Comparison of ENCODE assay signal across 9 cellular contexts in the genomic region with DNA sequence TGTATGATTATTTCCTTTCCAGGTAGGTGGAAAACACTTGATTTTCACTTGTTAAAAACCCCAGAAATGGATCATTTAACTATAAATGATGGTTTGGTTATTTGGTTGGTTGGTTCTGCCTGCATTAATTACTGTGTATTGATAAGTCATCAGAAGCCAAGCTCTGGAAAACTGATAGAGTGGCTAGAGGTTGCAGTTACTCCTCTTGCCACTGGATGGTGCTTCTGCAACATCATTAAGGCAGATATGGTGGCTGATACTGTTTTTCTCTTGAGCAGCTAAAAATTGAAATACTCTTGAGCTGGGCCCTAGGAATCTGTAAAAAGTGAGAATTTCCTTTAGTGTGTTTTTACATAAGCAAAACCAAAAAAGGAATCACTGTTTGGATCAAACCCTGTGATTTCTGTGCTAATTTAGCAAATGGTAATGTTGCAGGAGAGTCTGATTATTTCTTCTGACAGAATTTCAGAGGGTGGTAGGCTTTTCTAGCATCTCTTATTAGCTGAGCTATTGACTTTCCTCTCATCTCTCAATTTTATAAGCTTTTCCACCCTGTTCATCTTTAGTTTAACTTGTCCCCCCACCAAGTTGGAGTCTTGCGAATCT. TPM values are rescaled to one million over a fixed set of nuclear protein-coding genes. Genes with fewer than 3 reads are reported as not detected.
DNase-seq lines count a peak whose midpoint lies in the region; ATAC-seq and TF ChIP-seq lines count a peak whose summit lies in the region.
"Had no signal": no experiment of that assay in that cellular context is flagged by ENCODE, and none has a peak within 500 bp of the region (broad histone marks: within the 10 kb centered on the region; RNA-seq: fewer than 3 reads in every experiment).

No MANE protein-coding gene starts in this region.

- intact Hi-C loops in Calu3 (cut with micrococcal nuclease; ENCODE audit: unreplicated experiment), result loop anchor here (1.0 kb wide), 1 partner anchor 57 kb away; no protein-coding TSS in a partner anchor

- H2AK5ac ChIP-seq in H9 (ENCODE audit: insufficient read length, low read length) (no peak overlapping the region), trophoblast cell (ENCODE audit: low read length) (no peak overlapping the region)

- H3K4me1 ChIP-seq in H9 (ENCODE audit: insufficient read depth, low read length), result no peaks in the 10 kb centered on the region
- H3K4me1 ChIP-seq in SK-N-SH (ENCODE audit: control insufficient read depth in 1 of 2, insufficient read depth in 2 of 2, low read depth in 1 of 2, low read length in 1 of 2), result peaks cover 0 to 8% of the 10 kb centered on the region in 2 experiments; a peak in 2 of 4 replicates
- H3K4me1 ChIP-seq in trophoblast cell (ENCODE audit: control insufficient read depth in 1 of 2, insufficient read depth in 2 of 2, low read length in 2 of 2), result no peaks in the 10 kb centered on the region

- peaks cover 10% of the 10 kb centered on the region for H3F3A ChIP-seq in SK-N-SH (replicated peaks; ENCODE audit: insufficient read depth)

- no peak overlapping the region for H3K23ac ChIP-seq in H9 (ENCODE audit: insufficient read length, low read depth, low read length)
- H3K23ac ChIP-seq in trophoblast cell (ENCODE audit: low read length), result no peak overlapping the region

- H3K9ac ChIP-seq in H9 (ENCODE audit: extremely low read depth, insufficient read length, low read length), result no peak overlapping the region
- no peak overlapping the region for H3K9ac ChIP-seq in SK-N-SH
- no peak overlapping the region for H3K9ac ChIP-seq in trophoblast cell (ENCODE audit: low read length)

- peak; percentile 89 for TF ChIP-seq RAD21 in SK-N-SH (IDR thresholded peaks at IDR 0.05; ENCODE audit: low read length)

- H4K91ac ChIP-seq in H9 (ENCODE audit: insufficient read length, low read depth, low read length), result no peak overlapping the region
- no peak overlapping the region for H4K91ac ChIP-seq in trophoblast cell (ENCODE audit: low read depth, low read length)

- H3K27ac Mint-ChIP-seq in Calu3 (ENCODE audit: unreplicated experiment), result no peak overlapping the region
- H3K27ac Mint-ChIP-seq in H9, result no peak overlapping the region
- H3K27ac Mint-ChIP-seq: T-helper 1 cell treated with Interleukin-12 subunit alpha and Interleukin-12 subunit beta and Interleukin-4 antibody, amounts not matched to agents 30 μg/mL and 1 μg/mL, for 36 hours had no signal

- H3K27me3 ChIP-seq in H9 (ENCODE audit: insufficient read depth, low read length), result no peaks in the 10 kb centered on the region
- H3K27me3 ChIP-seq in SK-N-SH (ENCODE audit: insufficient read depth), result no peaks in the 10 kb centered on the region
- H3K27me3 ChIP-seq in trophoblast cell (ENCODE audit: insufficient read depth, low read length), result no peaks in the 10 kb centered on the region

- H3K27me3 Mint-ChIP-seq in Calu3 (ENCODE audit: unreplicated experiment) (no peaks in the 10 kb centered on the region), H9 (ENCODE audit: low read depth) (no peaks in the 10 kb centered on the region)

- no peak overlapping the region for H3K27ac ChIP-seq in H9 (ENCODE audit: insufficient read length, low read depth, low read length)
- no peak overlapping the region for H3K27ac ChIP-seq in SK-N-SH (ENCODE audit: low read depth in 2 of 2, low read length in 1 of 2)
- H3K27ac ChIP-seq in trophoblast cell (ENCODE audit: low read depth, low read length), result no peak overlapping the region

- H3K4ac ChIP-seq in H9 (ENCODE audit: low read depth, low read length) (no peak overlapping the region), trophoblast cell (ENCODE audit: low read depth, low read length) (peak overlapping the region; percentile 83)

- peaks cover 33% of the 10 kb centered on the region for H3K4me1 Mint-ChIP-seq in Calu3 (ENCODE audit: low read depth, unreplicated experiment)
- H3K4me1 Mint-ChIP-seq in H9, result peaks cover 24 to 25% of the 10 kb centered on the region in 2 experiments

- no peak overlapping the region for H2BK120ac ChIP-seq in H9 (ENCODE audit: low read depth, low read length, poor library complexity, severe bottlenecking)
- H2BK120ac ChIP-seq in trophoblast cell (ENCODE audit: insufficient read depth, low read length, poor library complexity), result no peak overlapping the region

- H3K9me3 ChIP-seq in H9 (ENCODE audit: control insufficient read depth, low read depth, low read length) (no peaks in the 10 kb centered on the region), SK-N-SH (no peaks in the 10 kb centered on the region), trophoblast cell (ENCODE audit: insufficient read depth, low read depth, low read length) (no peaks in the 10 kb centered on the region)

- H2BK20ac ChIP-seq in H9 (ENCODE audit: low read depth, low read length, poor library complexity, severe bottlenecking), result no peak overlapping the region

- H3K14ac ChIP-seq in H9 (ENCODE audit: insufficient read depth, low read length) (no peak overlapping the region), trophoblast cell (ENCODE audit: low read length) (no peak overlapping the region)

- H3K36me3 ChIP-seq in SK-N-SH (replicated peaks in 1 of 2; ENCODE audit: control insufficient read depth in 1 of 2, insufficient read depth in 2 of 2, low read length in 1 of 2) (peaks cover 4 to 13% of the 10 kb centered on the region in 2 experiments), trophoblast cell (ENCODE audit: control insufficient read depth in 1 of 2, insufficient read depth in 2 of 2, low read length in 2 of 2) (peaks cover 2 to 4% of the 10 kb centered on the region in 2 experiments)

- H2BK15ac ChIP-seq in H9 (ENCODE audit: low read depth, low read length), result no peak overlapping the region

- no peaks in the 10 kb centered on the region for H3K9me2 ChIP-seq in SK-N-SH

- H4K8ac ChIP-seq in H9 (replicated peaks; ENCODE audit: insufficient read length, low read depth, low read length) (no peak overlapping the region), trophoblast cell (ENCODE audit: low read depth, low read length) (no peak overlapping the region)

- CTCF ChIA-PET in Calu3 (lab: Charles Lee), result interaction anchor here (0.8 to 1.5 kb wide), 5 partner anchors 12 to 97 kb away, joined by 3 to 9 read pairs (median 3); no protein-coding TSS in a partner anchor
- CTCF ChIA-PET in SK-N-SH (lab: Yijun Ruan, JAX), result interaction anchor here (0.6 to 3.2 kb wide), 62 partner anchors 8 to 237 kb away, joined by 3 to 74 read pairs (median 5); a partner anchor contains a TSS

- POLR2A ChIA-PET in SK-N-SH (lab: Yijun Ruan, JAX), result interaction anchor here (0.8 to 1.4 kb wide), 2 partner anchors 14 to 53 kb away, joined by 3 to 5 read pairs; no protein-coding TSS in a partner anchor

- no peak overlapping the region for H3K56ac ChIP-seq in H9 (ENCODE audit: insufficient read length, low read depth, low read length)

- no peaks in the 10 kb centered on the region for H3K23me2 ChIP-seq in H9 (ENCODE audit: insufficient read length, low read depth, low read length, poor library complexity, severe bottlenecking)

- no TSS peak for BruUV-seq in Calu3 (replicated peaks; lab: Mats Ljungman, UMichigan)

- H3K9me3 Mint-ChIP-seq in Calu3 (ENCODE audit: low read depth, unreplicated experiment) (peaks cover 4% of the 10 kb centered on the region), H9 (no peaks in the 10 kb centered on the region)
- H3K9me3 Mint-ChIP-seq: T-helper 1 cell treated with Interleukin-12 subunit alpha and Interleukin-12 subunit beta and Interleukin-4 antibody, amounts not matched to agents 30 μg/mL and 1 μg/mL, for 36 hours had no signal

- H3K18ac ChIP-seq in H9 (ENCODE audit: insufficient read length, low read depth, low read length) (no peak overlapping the region), trophoblast cell (ENCODE audit: low read length) (no peak overlapping the region)

- no peak for TF ChIP-seq EP300 in SK-N-SH (IDR thresholded peaks at IDR 0.05; ENCODE audit: borderline replicate concordance in 1 of 2, low read depth in 1 of 2, low read length in 1 of 2)

- WGBS in H9 (ENCODE audit: extremely low coverage, insufficient read length, low lambda C conversion rate), result no CpG with 5 or more reads among the region's 1 CpG
- WGBS in SK-N-SH (ENCODE audit: low lambda C conversion rate), result 93% methylated on average over 1 of the region's 1 CpG
- WGBS in trophoblast cell (ENCODE audit: extremely low coverage, insufficient coverage, insufficient read length), result no CpG with 5 or more reads among the region's 1 CpG

- peak; percentile 29 for TF ChIP-seq CTCF in Calu3 (IDR thresholded peaks at IDR 0.05; ENCODE audit: unreplicated experiment)
- TF ChIP-seq CTCF in H9 (conservative IDR thresholded peaks at IDR 0.05), result peak; percentile 81
- TF ChIP-seq CTCF in SK-N-SH (IDR thresholded peaks at IDR 0.05), result peak; percentile 80
- TF ChIP-seq CTCF in fibroblast of pulmonary artery (IDR thresholded peaks at IDR 0.05; ENCODE audit: low read length, missing control alignments), result peak; percentile 76

- H4K20me1 ChIP-seq in H9 (ENCODE audit: control insufficient read depth, insufficient read depth, insufficient read length), result no peaks in the 10 kb centered on the region
- peaks cover 93% of the 10 kb centered on the region for H4K20me1 ChIP-seq in SK-N-SH (ENCODE audit: insufficient read depth)

- H3K4me2 ChIP-seq in H9 (ENCODE audit: insufficient read depth, insufficient read length, low read length), result no peak overlapping the region
- no peak overlapping the region for H3K4me2 ChIP-seq in SK-N-SH
- no peak overlapping the region for H3K4me2 ChIP-seq in trophoblast cell (ENCODE audit: low read length)

- H3K4me3 Mint-ChIP-seq in Calu3 (ENCODE audit: low read depth, unreplicated experiment) (no peak overlapping the region), H9 (no peak overlapping the region)
- H3K4me3 Mint-ChIP-seq: T-helper 1 cell treated with Interleukin-12 subunit alpha and Interleukin-12 subunit beta and Interleukin-4 antibody, amounts not matched to agents 30 μg/mL and 1 μg/mL, for 36 hours had no signal

- H2BK5ac ChIP-seq in H9 (ENCODE audit: insufficient read length, low read length), result no peak overlapping the region
- no peak overlapping the region for H2BK5ac ChIP-seq in trophoblast cell (ENCODE audit: low read depth, low read length, poor library complexity)

- no peak overlapping the region; a peak in 1 of 4 replicates for H3K4me3 ChIP-seq in SK-N-SH (ENCODE audit: low read depth in 2 of 2, low read length in 1 of 2)
- H3K4me3 ChIP-seq in fibroblast of pulmonary artery (replicated peaks; ENCODE audit: low read depth, low read length), result no peak overlapping the region
- H3K4me3 ChIP-seq in trophoblast cell (ENCODE audit: low read depth, low read length), result no peak overlapping the region

- H4K12ac ChIP-seq in trophoblast cell (ENCODE audit: low read depth, low read length), result no peak overlapping the region

- H2AFZ ChIP-seq in H9 (ENCODE audit: low read length), result no peak overlapping the region
- H2AFZ ChIP-seq in SK-N-SH (ENCODE audit: low read depth), result no peak overlapping the region
- H2AFZ ChIP-seq in trophoblast cell (ENCODE audit: insufficient read depth, low read length, poor library complexity), result no peak overlapping the region

- H3K79me2 ChIP-seq in H9 (ENCODE audit: insufficient read depth, low read length) (peaks cover 9% of the 10 kb centered on the region; the same call in 1 of the 2 replicates), SK-N-SH (ENCODE audit: insufficient read depth) (peaks cover 98% of the 10 kb centered on the region), trophoblast cell (ENCODE audit: control insufficient read depth, insufficient read depth, low read length, poor library complexity) (peaks cover 3% of the 10 kb centered on the region)

- DNase-seq in Calu3 (peak; percentile 15), H9 (no peak), SK-N-SH (peak; percentile 66), fibroblast of pulmonary artery (ENCODE audit: low read depth) (peak; percentile 48), trophoblast cell (peak in 1 of 2 donors; percentile 38), GDM1 (lab: John Stamatoyannopoulos, UW) (no peak), GM19238 (ENCODE audit: insufficient read length, low spot score) (no peak)

- no peak overlapping the region for H4K5ac ChIP-seq in H9 (ENCODE audit: insufficient read length, low read depth, low read length)

- H2BK12ac ChIP-seq in H9 (ENCODE audit: insufficient read length, low read depth, low read length) (no peak overlapping the region), trophoblast cell (ENCODE audit: low read length) (no peak overlapping the region)

- H3T11ph ChIP-seq in H9 (ENCODE audit: low read length), result no peak overlapping the region

- H3K36me3 Mint-ChIP-seq in Calu3 (ENCODE audit: insufficient read depth, unreplicated experiment), result peaks cover 11% of the 10 kb centered on the region
- H3K36me3 Mint-ChIP-seq in H9 (ENCODE audit: insufficient read depth in 1 of 3, low read depth in 3 of 3), result peaks cover 4 to 14% (median 4%) of the 10 kb centered on the region in 3 experiments; a peak in 5 of 7 replicates

- H3K79me1 ChIP-seq in H9 (ENCODE audit: insufficient read depth, low read depth, low read length, poor library complexity, severe bottlenecking) (peaks cover 8% of the 10 kb centered on the region), trophoblast cell (ENCODE audit: low read length) (no peaks in the 10 kb centered on the region)

- ATAC-seq in GM18498 (IDR thresholded peaks at IDR 0.05; ENCODE audit: unreplicated experiment), result no peak

RNA-seq across cellular contexts. Expression of a gene that starts 54.3 kb away (rescaled TPM):
- total RNA-seq in Calu3 (2022), result 149 and 157 TPM in 2 replicates
- total RNA-seq in H9 (2021), result 124 and 130 TPM in 2 replicates
- 47.5 and 57.5 TPM in 2 replicates for polyA plus RNA-seq in SK-N-SH (2012; rRNA removed)
- polyA plus RNA-seq in SK-N-SH (2012; cell fraction: cytosol; rRNA removed), result 67.5 and 114 TPM in 2 replicates
- 40.9 and 56.5 TPM in 2 replicates for polyA plus RNA-seq in SK-N-SH (2012; cell fraction: nucleus; rRNA removed)
- 138 and 141 TPM in 2 replicates for polyA plus RNA-seq in trophoblast cell (2013)

Comparison
In these comparisons a context has a peak if more than half of its experiments do, and no peak if none do; other contexts are left out.
1. DNase-seq: peak in Calu3 (single experiment), SK-N-SH (single experiment) and fibroblast of pulmonary artery (single experiment); none in H9 (single experiment), GDM1 (single experiment) and GM19238 (single experiment).
2. CTCF ChIP-seq: peak in every context shown above with its lines; median percentile 81 in H9; 80 in SK-N-SH; 76 in fibroblast of pulmonary artery; 29 in Calu3.